ENCODE assay signal across 1 cellular context in the genomic region with DNA sequence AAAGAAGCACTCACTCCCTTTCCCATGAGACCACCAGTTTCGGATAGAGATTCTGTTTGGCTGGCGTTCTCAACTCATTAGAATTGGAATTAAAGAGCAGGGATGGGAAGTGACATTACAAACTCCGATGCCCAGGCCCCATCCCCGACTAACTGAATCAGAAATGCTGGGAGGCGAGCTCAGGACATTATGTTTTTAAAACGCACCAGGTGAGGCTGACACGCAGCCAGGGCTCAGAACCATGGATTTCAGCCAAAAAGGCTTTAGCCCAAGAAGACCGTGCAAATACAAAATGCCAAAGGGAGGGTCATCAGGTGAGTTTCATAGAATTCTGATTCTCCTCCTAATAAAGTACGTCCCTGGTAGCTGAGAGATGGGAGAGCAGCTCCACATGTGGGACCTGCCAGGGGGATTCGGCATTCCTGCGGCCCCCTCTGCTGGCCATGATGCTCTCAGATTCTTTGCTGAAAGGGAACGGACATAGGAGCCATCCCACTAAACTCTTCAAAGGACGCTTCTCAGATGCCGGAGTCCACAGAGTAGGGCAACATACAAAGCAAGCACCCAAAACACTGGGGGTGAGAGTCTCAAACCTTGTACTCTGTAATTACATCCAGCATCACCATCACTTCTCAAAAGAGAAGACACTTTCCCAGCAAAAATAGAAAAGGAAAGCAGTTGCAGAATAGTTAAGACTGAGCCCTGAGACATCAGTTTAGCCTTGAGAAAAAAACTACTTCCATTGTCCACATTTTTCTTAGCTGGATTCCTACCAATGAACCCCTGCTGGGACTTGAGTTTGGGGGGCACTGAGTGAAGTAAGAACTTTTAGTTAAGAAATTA.
TF ChIP-seq lines count a peak whose summit lies in the region.

No MANE protein-coding gene starts in this region.

TF ChIP-seq in WTC11, 78 proteins besides CTCF, POLR2A, EP300 and RAD21 (continued from another document):
- TF ChIP-seq, protein P1, sequence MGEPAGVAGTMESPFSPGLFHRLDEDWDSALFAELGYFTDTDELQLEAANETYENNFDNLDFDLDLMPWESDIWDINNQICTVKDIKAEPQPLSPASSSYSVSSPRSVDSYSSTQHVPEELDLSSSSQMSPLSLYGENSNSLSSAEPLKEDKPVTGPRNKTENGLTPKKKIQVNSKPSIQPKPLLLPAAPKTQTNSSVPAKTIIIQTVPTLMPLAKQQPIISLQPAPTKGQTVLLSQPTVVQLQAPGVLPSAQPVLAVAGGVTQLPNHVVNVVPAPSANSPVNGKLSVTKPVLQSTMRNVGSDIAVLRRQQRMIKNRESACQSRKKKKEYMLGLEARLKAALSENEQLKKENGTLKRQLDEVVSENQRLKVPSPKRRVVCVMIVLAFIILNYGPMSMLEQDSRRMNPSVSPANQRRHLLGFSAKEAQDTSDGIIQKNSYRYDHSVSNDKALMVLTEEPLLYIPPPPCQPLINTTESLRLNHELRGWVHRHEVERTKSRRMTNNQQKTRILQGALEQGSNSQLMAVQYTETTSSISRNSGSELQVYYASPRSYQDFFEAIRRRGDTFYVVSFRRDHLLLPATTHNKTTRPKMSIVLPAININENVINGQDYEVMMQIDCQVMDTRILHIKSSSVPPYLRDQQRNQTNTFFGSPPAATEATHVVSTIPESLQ (CRISPR knock-in tag; IDR thresholded peaks at IDR 0.05), result no peak
- TF ChIP-seq KAT7 (CRISPR knock-in tag; IDR thresholded peaks at IDR 0.05; ENCODE audit: borderline replicate concordance), result no peak
- TF ChIP-seq, protein P2, sequence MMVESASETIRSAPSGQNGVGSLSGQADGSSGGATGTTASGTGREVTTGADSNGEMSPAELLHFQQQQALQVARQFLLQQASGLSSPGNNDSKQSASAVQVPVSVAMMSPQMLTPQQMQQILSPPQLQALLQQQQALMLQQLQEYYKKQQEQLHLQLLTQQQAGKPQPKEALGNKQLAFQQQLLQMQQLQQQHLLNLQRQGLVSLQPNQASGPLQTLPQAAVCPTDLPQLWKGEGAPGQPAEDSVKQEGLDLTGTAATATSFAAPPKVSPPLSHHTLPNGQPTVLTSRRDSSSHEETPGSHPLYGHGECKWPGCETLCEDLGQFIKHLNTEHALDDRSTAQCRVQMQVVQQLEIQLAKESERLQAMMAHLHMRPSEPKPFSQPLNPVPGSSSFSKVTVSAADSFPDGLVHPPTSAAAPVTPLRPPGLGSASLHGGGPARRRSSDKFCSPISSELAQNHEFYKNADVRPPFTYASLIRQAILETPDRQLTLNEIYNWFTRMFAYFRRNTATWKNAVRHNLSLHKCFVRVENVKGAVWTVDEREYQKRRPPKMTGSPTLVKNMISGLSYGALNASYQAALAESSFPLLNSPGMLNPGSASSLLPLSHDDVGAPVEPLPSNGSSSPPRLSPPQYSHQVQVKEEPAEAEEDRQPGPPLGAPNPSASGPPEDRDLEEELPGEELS (CRISPR knock-in tag; IDR thresholded peaks at IDR 0.05), result no peak
